In genomic region chr7:1533255-1533568, GRCh38 we compare ENCODE assay signal across 8 cellular contexts. TPM values are rescaled to one million over a fixed set of nuclear protein-coding genes. Genes with fewer than 3 reads are reported as not detected.
DNase-seq lines count a peak whose midpoint lies in the region; ATAC-seq and TF ChIP-seq lines count a peak whose summit lies in the region.

No MANE protein-coding gene starts in this region.

- peaks cover 55% of the 10 kb centered on the region for H3K4me1 ChIP-seq in skeletal muscle satellite cell (ENCODE audit: control insufficient read depth, insufficient read depth, low read length)

- ATAC-seq in GM18511 (IDR thresholded peaks at IDR 0.05; ENCODE audit: unreplicated experiment), result no peak

- peak overlapping the region; percentile 86 for H3K4me2 ChIP-seq in skeletal muscle satellite cell (ENCODE audit: low read length)

- peaks cover 3% of the 10 kb centered on the region for H3K36me3 ChIP-seq in skeletal muscle satellite cell (ENCODE audit: insufficient read depth, low read length)

- H3K4me3 ChIP-seq in GM12865 (ENCODE audit: low read depth, low read length), result peak overlapping the region; percentile 72
- peak overlapping the region; percentile 68 for H3K4me3 ChIP-seq in skeletal muscle satellite cell (ENCODE audit: low read length)

- TF ChIP-seq CTCF in GM12865 (IDR thresholded peaks at IDR 0.05; ENCODE audit: insufficient read depth, low read depth, low read length, missing control alignments) (no peak), VCaP (conservative IDR thresholded peaks at IDR 0.05) (no peak)

- peak overlapping the region; percentile 83 for H3K9ac ChIP-seq in skeletal muscle satellite cell (ENCODE audit: low read depth, low read length)

- no peak for DNase-seq in GM12865 (ENCODE audit: low read depth)
- peak; percentile 20 for DNase-seq in fibroblast of peridontal ligament (ENCODE audit: extremely low read depth)
- no peak for DNase-seq in DMS79 treated with DMSO at 0.1 percent for 48 hours (lab: John Stamatoyannopoulos, UW)
- no peak for DNase-seq in amniotic stem cell (lab: John Stamatoyannopoulos, UW)
- DNase-seq in effector CD4-positive, alpha-beta T cell, result no peak

- no peaks in the 10 kb centered on the region for H3K27me3 ChIP-seq in skeletal muscle satellite cell (ENCODE audit: control insufficient read depth, insufficient read depth, low read length)

- peak overlapping the region; percentile 94 for H3K27ac ChIP-seq in VCaP

- no peaks in the 10 kb centered on the region for H3K9me3 ChIP-seq in skeletal muscle satellite cell (replicated peaks; ENCODE audit: low read length)

RNA-seq across cellular contexts. Expression of gene MAFK, which starts 2.7 kb away (rescaled TPM):
- 8.6 and 11.4 TPM in 2 replicates for total RNA-seq in skeletal muscle satellite cell (2012; rRNA removed)

RNA-seq across cellular contexts. Expression of gene TMEM184A, which starts 22.8 kb away (rescaled TPM):
- total RNA-seq in skeletal muscle satellite cell (2012; rRNA removed), result under 0.01 TPM in 1 of 2 replicates, not detected in the other

RNA-seq across cellular contexts. Expression of gene INTS1, which starts 29.0 kb away (rescaled TPM):
- 63.6 and 65.3 TPM in 2 replicates for total RNA-seq in skeletal muscle satellite cell (2012; rRNA removed)

RNA-seq across cellular contexts. Expression of gene PSMG3, which starts 36.6 kb away (rescaled TPM):
- total RNA-seq in skeletal muscle satellite cell (2012; rRNA removed), result 47.0 and 47.7 TPM in 2 replicates
